Comparison of ENCODE assay signal across 8 cellular contexts in the genomic region with DNA sequence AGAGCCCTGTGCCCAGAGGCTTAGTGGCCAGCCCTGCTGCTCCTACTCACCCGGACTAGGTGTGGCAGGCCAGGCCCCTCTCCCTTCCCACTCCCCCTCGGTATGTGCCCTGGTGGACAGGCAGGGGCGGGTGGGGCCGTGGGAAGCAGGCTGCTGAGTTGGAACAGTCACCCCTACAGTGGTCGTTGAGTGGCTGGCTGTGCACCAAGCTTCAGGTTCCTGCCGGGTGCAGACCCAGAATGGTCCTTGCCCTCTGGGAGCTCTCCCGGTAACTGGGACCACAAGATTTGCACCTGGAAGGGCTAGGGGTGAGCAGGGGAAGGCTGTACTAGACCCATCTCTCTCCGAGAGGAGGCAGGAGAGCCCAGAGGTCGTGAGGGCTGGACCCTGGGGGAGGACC.
DNase-seq lines count a peak whose midpoint lies in the region; ATAC-seq and TF ChIP-seq lines count a peak whose summit lies in the region.

No MANE protein-coding gene starts in this region.

- peaks cover 32% of the 10 kb centered on the region for H3K4me1 Mint-ChIP-seq in activated CD4-positive, alpha-beta T cell treated with anti-CD3 and anti-CD28 coated beads, Interleukin-2, amount 10 ng/mL, durations not matched to agents 24 days and 14 days

- peak overlapping the region; percentile 73 for H3K4me3 ChIP-seq in Jurkat, Clone E6-1 (ENCODE audit: low read length)
- no peak overlapping the region for H3K4me3 ChIP-seq in gastroesophageal sphincter
- no peak overlapping the region for H3K4me3 ChIP-seq in testis

- TF ChIP-seq POLR2A in gastroesophageal sphincter (IDR thresholded peaks at IDR 0.05) (no peak), testis (IDR thresholded peaks at IDR 0.05) (no peak)

- peaks cover 0 to 21% of the 10 kb centered on the region in 2 donors for H3K36me3 ChIP-seq in gastroesophageal sphincter
- H3K36me3 ChIP-seq in testis (ENCODE audit: low read depth, missing control alignments): no peaks in the 10 kb centered on the region

- peak overlapping the region; percentile 6 to 88 (median 85) for H3K27ac ChIP-seq in gastroesophageal sphincter
- peak overlapping the region; percentile 65 to 76 for H3K27ac ChIP-seq in testis

- TF ChIP-seq CTCF in gastroesophageal sphincter (IDR thresholded peaks at IDR 0.05) (no peak), testis (IDR thresholded peaks at IDR 0.05) (no peak)

- H3K27me3 ChIP-seq in gastroesophageal sphincter (no peaks in the 10 kb centered on the region), testis (no peaks in the 10 kb centered on the region)

- peaks cover 11% of the 10 kb centered on the region for H3K36me3 Mint-ChIP-seq in activated CD4-positive, alpha-beta T cell treated with anti-CD3 and anti-CD28 coated beads, Interleukin-2, amount 10 ng/mL, durations not matched to agents 24 days and 14 days (ENCODE audit: low read depth)

- no peaks in the 10 kb centered on the region for H3K27me3 Mint-ChIP-seq in activated CD4-positive, alpha-beta T cell treated with anti-CD3 and anti-CD28 coated beads, Interleukin-2, amount 10 ng/mL, durations not matched to agents 24 days and 14 days

- H3K4me1 ChIP-seq in gastroesophageal sphincter: peaks cover 7 to 100% (median 64%) of the 10 kb centered on the region in 3 donors
- peaks cover 49% of the 10 kb centered on the region for H3K4me1 ChIP-seq in testis

- intact Hi-C loops in activated CD4-positive, alpha-beta T cell treated with anti-CD3 and anti-CD28 coated beads, Interleukin-2, amount 10 ng/mL, durations not matched to agents 24 days and 14 days (cut with micrococcal nuclease): loop anchor here (5.0 kb wide), 1 partner anchor 70 kb away; a partner anchor contains a TSS
- intact Hi-C loops in testis (cut with DNase I; ENCODE audit: low total_unique reads): no loop called here

- TF ChIP-seq EP300 in gastroesophageal sphincter (IDR thresholded peaks at IDR 0.05): no peak

- peak overlapping the region; percentile 73 for H3K4me3 Mint-ChIP-seq in activated CD4-positive, alpha-beta T cell treated with anti-CD3 and anti-CD28 coated beads, Interleukin-2, amount 10 ng/mL, durations not matched to agents 24 days and 14 days

- H3K9me3 ChIP-seq in gastroesophageal sphincter (no peaks in the 10 kb centered on the region), testis (no peaks in the 10 kb centered on the region)

- peak; percentile 59 for DNase-seq in activated CD4-positive, alpha-beta T cell treated with anti-CD3 and anti-CD28 coated beads, Interleukin-2, amount 10 ng/mL, durations not matched to agents 24 days and 14 days
- DNase-seq in activated CD4-positive, alpha-beta T cell treated with anti-CD3 and anti-CD28 coated beads for 1 hour: no peak
- DNase-seq in Jurkat, Clone E6-1 (ENCODE audit: low read depth, low spot score): no peak
- DNase-seq in testis: no peak
- no peak for DNase-seq in stimulated activated CD4-positive, alpha-beta T cell treated with anti-CD3 and anti-CD28 coated beads, Interleukin-15, amount 100 ng/mL, for 24 hours
- DNase-seq in cerebellum (ENCODE audit: low spot score): no peak
- no peak for DNase-seq in cortex of kidney (lab: John Stamatoyannopoulos, UW)

- no CpG with 5 or more reads among the region's 9 CpGs for WGBS in gastroesophageal sphincter (ENCODE audit: low coverage in 1 of 2), 2 donors
- 41 to 45% methylated on average over 7 to 9 of the region's 9 CpGs for WGBS in testis, 2 donors

- no peaks in the 10 kb centered on the region for H3K9me3 Mint-ChIP-seq in activated CD4-positive, alpha-beta T cell treated with anti-CD3 and anti-CD28 coated beads, Interleukin-2, amount 10 ng/mL, durations not matched to agents 24 days and 14 days

- peak overlapping the region; percentile 82 for H3K27ac Mint-ChIP-seq in activated CD4-positive, alpha-beta T cell treated with anti-CD3 and anti-CD28 coated beads, Interleukin-2, amount 10 ng/mL, durations not matched to agents 24 days and 14 days

- ATAC-seq in gastroesophageal sphincter: no peak
